In the genomic region with DNA sequence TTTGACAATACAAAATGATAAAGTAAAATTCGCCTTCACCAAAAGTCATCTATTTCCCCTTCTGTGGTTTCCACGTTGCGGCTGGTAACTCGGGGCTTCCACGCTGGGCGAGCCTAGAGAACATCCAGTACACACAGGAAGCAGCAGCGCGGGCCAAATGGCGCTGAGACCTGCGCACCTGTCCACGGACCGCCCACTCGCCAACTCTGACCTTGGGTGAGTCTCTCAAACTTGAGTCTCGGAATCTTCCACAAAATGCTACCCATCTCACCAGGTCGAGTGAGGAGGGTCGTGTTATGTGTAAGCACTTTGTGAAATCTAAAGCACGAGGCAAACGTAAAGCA, we compare ENCODE assay signal across 7 cellular contexts. TPM values are rescaled to one million over a fixed set of nuclear protein-coding genes. Genes with fewer than 3 reads are reported as not detected.
DNase-seq lines count a peak whose midpoint lies in the region; ATAC-seq and TF ChIP-seq lines count a peak whose summit lies in the region.

No MANE protein-coding gene starts in this region.

- H3K4me1 ChIP-seq in ectodermal cell (ENCODE audit: control insufficient read depth, insufficient read depth, low read length) (peaks cover 2% of the 10 kb centered on the region), muscle layer of duodenum (ENCODE audit: control insufficient read depth in 1 of 2, insufficient read depth in 2 of 2, low read length in 2 of 2) (peaks cover 0 to 13% of the 10 kb centered on the region in 2 donors), suprapubic skin (peaks cover 22% of the 10 kb centered on the region)

- H3K27me3 ChIP-seq in ectodermal cell (ENCODE audit: control insufficient read depth, insufficient read depth, low read length, poor library complexity, severe bottlenecking) (no peaks in the 10 kb centered on the region), muscle layer of duodenum (ENCODE audit: low read depth, low read length) (no peaks in the 10 kb centered on the region), suprapubic skin (no peaks in the 10 kb centered on the region)

- ATAC-seq in GM18505 (IDR thresholded peaks at IDR 0.05; ENCODE audit: unreplicated experiment) (peak; percentile 28), HG02610 (IDR thresholded peaks at IDR 0.05; ENCODE audit: unreplicated experiment) (peak; percentile 20)

- H3K36me3 ChIP-seq in ectodermal cell (ENCODE audit: control insufficient read depth, insufficient read depth, low read length) = no peaks in the 10 kb centered on the region
- no peaks in the 10 kb centered on the region for H3K36me3 ChIP-seq in muscle layer of duodenum (ENCODE audit: control insufficient read depth in 1 of 2, insufficient read depth in 2 of 2, low read length in 2 of 2)
- peaks cover 3% of the 10 kb centered on the region for H3K36me3 ChIP-seq in suprapubic skin

- peak; percentile 80 for DNase-seq in NCI-H146 (lab: John Stamatoyannopoulos, UW)
- DNase-seq in activated CD4-positive, alpha-beta T cell treated with anti-CD3 and anti-CD28 coated beads for 1 hour = peak; percentile 32
- peak in 1 of 2 donors; percentile 88 for DNase-seq in suprapubic skin (ENCODE audit: low spot score in 2 of 2)

- 1% methylated on average over 18 of the region's 18 CpGs for WGBS in ectodermal cell, 2 experiments
- WGBS in suprapubic skin = 5% methylated on average over 16 of the region's 18 CpGs

- TF ChIP-seq POLR2A in GM18505 (IDR thresholded peaks at IDR 0.05; ENCODE audit: borderline replicate concordance, extremely low read depth, insufficient read depth, insufficient read length) (no peak), suprapubic skin (IDR thresholded peaks at IDR 0.05) (no peak)

- H3K9me3 ChIP-seq in ectodermal cell (ENCODE audit: control insufficient read depth, low read length) (no peaks in the 10 kb centered on the region), muscle layer of duodenum (ENCODE audit: control insufficient read depth in 1 of 2, low read length in 2 of 2) (no peaks in the 10 kb centered on the region), suprapubic skin (no peaks in the 10 kb centered on the region)

- H3K4me3 ChIP-seq in ectodermal cell (ENCODE audit: insufficient read depth, low read depth, low read length) (peak overlapping the region; percentile 65), muscle layer of duodenum (ENCODE audit: low read depth in 1 of 2, low read length in 2 of 2) (peak overlapping the region; percentile 88 to 98), suprapubic skin (peak overlapping the region; percentile 89)

- TF ChIP-seq CTCF in suprapubic skin (IDR thresholded peaks at IDR 0.05) = no peak

- H3K27ac ChIP-seq in ectodermal cell (ENCODE audit: insufficient read depth, low read depth, low read length, poor library complexity, severe bottlenecking) = peak overlapping the region; percentile 83
- H3K27ac ChIP-seq in muscle layer of duodenum (ENCODE audit: low read length) = peak overlapping the region; percentile 45
- peak overlapping the region; percentile 85 for H3K27ac ChIP-seq in suprapubic skin

- TF ChIP-seq EP300 in suprapubic skin (IDR thresholded peaks at IDR 0.05) = no peak

RNA-seq across cellular contexts. Expression of gene TTF2, which starts 0.8 kb away (rescaled TPM):
- polyA plus RNA-seq in ectodermal cell (2013, experiment 1 of 4) = 33.4 TPM
- 31.3 TPM for polyA plus RNA-seq in ectodermal cell (2013, experiment 2 of 4)
- polyA plus RNA-seq in ectodermal cell (2013, experiment 3 of 4) = 25.9 TPM
- polyA plus RNA-seq in ectodermal cell (2013, experiment 4 of 4) = 27.4 TPM
- 10 to 100 TPM; 23.7 to 34.8 (median 26.5) TPM for total RNA-seq in suprapubic skin

RNA-seq across cellular contexts. Expression of gene CD101, which starts 57.7 kb away (rescaled TPM):
- polyA plus RNA-seq in ectodermal cell (2013, experiment 1 of 4) = 0.61 TPM
- polyA plus RNA-seq in ectodermal cell (2013, experiment 2 of 4) = 0.43 TPM
- 0.80 TPM for polyA plus RNA-seq in ectodermal cell (2013, experiment 3 of 4)
- polyA plus RNA-seq in ectodermal cell (2013, experiment 4 of 4) = 1.2 TPM
- 1 to 10 TPM; 1.2 to 5.3 (median 2.8) TPM for total RNA-seq in suprapubic skin
